ENCODE assay signal across 8 cellular contexts in genomic region chr15:41827290-41827879, GRCh38. TPM values are rescaled to one million over a fixed set of nuclear protein-coding genes. Genes with fewer than 3 reads are reported as not detected.
DNase-seq lines count a peak whose midpoint lies in the region; ATAC-seq and TF ChIP-seq lines count a peak whose summit lies in the region.

No MANE protein-coding gene starts in this region.

- H3K27ac ChIP-seq in duodenal mucosa (ENCODE audit: low read depth, low read length) (no peak overlapping the region), muscle layer of colon (ENCODE audit: low read depth, low read length) (peak overlapping the region; percentile 32), vagina (peak overlapping the region; percentile 62)

- DNase-seq in Right ventricle myocardium inferior (ENCODE audit: missing footprints) (peak; percentile 74), cardiac septum (ENCODE audit: low spot score) (no peak), vagina (ENCODE audit: extremely low spot score in 2 of 2) (no peak), occipital lobe (lab: John Stamatoyannopoulos, UW) (no peak)

- H3K27me3 ChIP-seq in duodenal mucosa (ENCODE audit: control insufficient read depth in 1 of 2, insufficient read depth in 2 of 2, low read length in 2 of 2) (no peaks in the 10 kb centered on the region), muscle layer of colon (ENCODE audit: control insufficient read depth in 1 of 2, insufficient read depth in 2 of 2, low read length in 2 of 2) (no peaks in the 10 kb centered on the region), vagina (no peaks in the 10 kb centered on the region)

- H3K9ac ChIP-seq in duodenal mucosa (ENCODE audit: low read depth in 1 of 2, low read length in 2 of 2) (peak overlapping the region; percentile 48 to 54), muscle layer of colon (ENCODE audit: low read length) (no peak overlapping the region)

- H3K36me3 ChIP-seq in duodenal mucosa (ENCODE audit: control insufficient read depth in 1 of 2, insufficient read depth in 2 of 2, low read length in 2 of 2) = peaks cover 13 to 35% of the 10 kb centered on the region in 2 donors
- H3K36me3 ChIP-seq in muscle layer of colon (ENCODE audit: insufficient read depth, low read length) = peaks cover 29% of the 10 kb centered on the region
- peaks cover 0 to 23% of the 10 kb centered on the region in 2 donors for H3K36me3 ChIP-seq in vagina

- H3K4me3 ChIP-seq in duodenal mucosa (ENCODE audit: low read depth in 1 of 2, low read length in 2 of 2) = peak overlapping the region; percentile 67 to 70
- H3K4me3 ChIP-seq in muscle layer of colon (ENCODE audit: low read depth in 1 of 2, low read length in 2 of 2) = peak overlapping the region; percentile 51 to 80
- H3K4me3 ChIP-seq in vagina = peak overlapping the region; percentile 77 to 88

- H3K4me1 ChIP-seq in duodenal mucosa (ENCODE audit: control insufficient read depth in 1 of 2, insufficient read depth in 2 of 2, low read length in 2 of 2) = peaks cover 10 to 20% of the 10 kb centered on the region in 2 donors
- H3K4me1 ChIP-seq in muscle layer of colon (ENCODE audit: insufficient read depth, low read length) = peaks cover 10% of the 10 kb centered on the region
- peaks cover 49% of the 10 kb centered on the region for H3K4me1 ChIP-seq in vagina

- ATAC-seq in Right ventricle myocardium inferior (peak; percentile 11), SK-N-SH treated with all-trans-retinoic acid at 6 μM for 48 hours (peak; percentile 9), HG03378 (IDR thresholded peaks at IDR 0.05; ENCODE audit: unreplicated experiment) (no peak)

- intact Hi-C loops in Right ventricle myocardium inferior (cut with DNase I) (loop anchor here (5.0 kb wide), 1 partner anchor 145 kb away; the partner anchor contains the start of gene EHD4), cardiac septum (cut with DNase I) (loop anchor here (5.0 kb wide), 2 partner anchors 65 to 230 kb away; partner anchors contain the start of gene SPTBN5), vagina (cut with DNase I) (no loop called here)

- TF ChIP-seq CTCF in vagina (IDR thresholded peaks at IDR 0.05) = no peak

- TF ChIP-seq POLR2A in vagina (IDR thresholded peaks at IDR 0.05) = no peak

- H3K9me3 ChIP-seq in duodenal mucosa (ENCODE audit: control insufficient read depth in 1 of 2, low read length in 2 of 2) (no peaks in the 10 kb centered on the region), muscle layer of colon (ENCODE audit: low read length) (no peaks in the 10 kb centered on the region), vagina (no peaks in the 10 kb centered on the region)

TF ChIP-seq in SK-N-SH treated with all-trans-retinoic acid at 6 μM for 48 hours, 23 proteins besides CTCF, POLR2A, EP300 and RAD21:
- TF ChIP-seq TOX (CRISPR knock-in tag; IDR thresholded peaks at IDR 0.05; ENCODE audit: borderline replicate concordance) (no peak), CREB5 (CRISPR knock-in tag; IDR thresholded peaks at IDR 0.05; ENCODE audit: low read depth) (no peak), OSR1 (CRISPR knock-in tag; IDR thresholded peaks at IDR 0.05) (no peak), ZNF565 (CRISPR knock-in tag; conservative IDR thresholded peaks at IDR 0.05; ENCODE audit: low read depth) (no peak), ARNTL (CRISPR knock-in tag; IDR thresholded peaks at IDR 0.05; ENCODE audit: borderline replicate concordance, low read depth) (no peak), ZNF70 (CRISPR knock-in tag; IDR thresholded peaks at IDR 0.05) (no peak), ZC3H10 (CRISPR knock-in tag; IDR thresholded peaks at IDR 0.05) (no peak), TSHZ2 (CRISPR knock-in tag; IDR thresholded peaks at IDR 0.05) (no peak)

RNA-seq across cellular contexts. Expression of gene JMJD7, which starts 0.5 kb away (rescaled TPM):
- total RNA-seq in Right ventricle myocardium inferior (12.6 TPM), cardiac septum (16.3 TPM), vagina (26.3 TPM), occipital lobe (3.0 TPM)

RNA-seq across cellular contexts. Expression of gene PLA2G4B, which starts 11.3 kb away (rescaled TPM):
- total RNA-seq in Right ventricle myocardium inferior = 5.8 TPM
- total RNA-seq in cardiac septum = 3.4 TPM
- 34.1 TPM for total RNA-seq in vagina
- 2.5 TPM for total RNA-seq in occipital lobe

RNA-seq across cellular contexts. Expression of gene MAPKBP1, which starts 53.1 kb away (rescaled TPM):
- total RNA-seq in Right ventricle myocardium inferior (14.4 TPM), cardiac septum (15.6 TPM), vagina (35.8 TPM), occipital lobe (32.4 TPM)
